In the genomic region with DNA sequence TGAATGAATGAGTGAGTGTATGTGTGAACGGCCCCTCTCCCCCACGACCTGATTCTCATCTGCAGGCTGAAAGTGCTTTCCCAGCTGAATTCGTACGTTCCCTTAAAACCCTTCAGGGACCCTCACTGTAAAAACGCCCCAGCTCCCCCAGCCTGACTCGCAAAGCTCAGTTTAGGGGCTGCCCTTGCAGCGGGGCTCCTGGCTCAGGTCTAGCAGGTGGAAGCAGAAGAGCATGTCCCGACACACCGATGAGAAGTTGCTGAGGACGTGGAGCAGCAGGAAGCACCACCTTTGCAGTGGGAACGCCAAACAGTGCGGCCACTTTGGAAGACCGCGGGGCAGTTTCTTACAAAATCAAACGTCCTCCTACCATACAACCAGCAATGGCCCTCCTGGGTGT, we compare ENCODE assay signal across 16 cellular contexts. TPM values are rescaled to one million over a fixed set of nuclear protein-coding genes. Genes with fewer than 3 reads are reported as not detected.
DNase-seq lines count a peak whose midpoint lies in the region; ATAC-seq and TF ChIP-seq lines count a peak whose summit lies in the region.
"Had no signal": no experiment of that assay in that cellular context is flagged by ENCODE, and none has a peak within 500 bp of the region (broad histone marks: within the 10 kb centered on the region; RNA-seq: fewer than 3 reads in every experiment).

No MANE protein-coding gene starts in this region.

- POLR2A ChIA-PET in activated CD4-positive, alpha-beta T cell treated with anti-CD3 and anti-CD28 coated beads, Interleukin-2, amount 10 ng/mL, durations not matched to agents 7 days and 5 days (lab: Charles Lee), result interaction anchor here (0.6 kb wide), 1 partner anchor 49 kb away, joined by 5 read pairs; no protein-coding TSS in a partner anchor

- peak overlapping the region; percentile 28 for H3K27ac ChIP-seq in hepatocyte
- H3K27ac ChIP-seq in spleen, result no peak overlapping the region
- H3K27ac ChIP-seq: upper lobe of left lung had no signal

- no peaks in the 10 kb centered on the region for H3K79me2 ChIP-seq in hepatocyte

- H3K9me3 ChIP-seq in T-helper 17 cell (ENCODE audit: control insufficient read depth, low read length, poor library complexity, severe bottlenecking), result no peaks in the 10 kb centered on the region
- no peaks in the 10 kb centered on the region for H3K9me3 ChIP-seq in hepatocyte (ENCODE audit: low read depth)
- no peaks in the 10 kb centered on the region for H3K9me3 ChIP-seq in spleen
- H3K9me3 ChIP-seq: heart right ventricle, upper lobe of left lung had no signal

- H2AFZ ChIP-seq in hepatocyte, result no peak overlapping the region

- H3K4me3 ChIP-seq in hepatocyte (no peak overlapping the region), spleen (no peak overlapping the region)
- H3K4me3 ChIP-seq: upper lobe of left lung had no signal

- peaks cover 4% of the 10 kb centered on the region for H3K4me1 Mint-ChIP-seq in activated CD4-positive, alpha-beta T cell treated with anti-CD3 and anti-CD28 coated beads, Interleukin-2, amount 10 ng/mL, durations not matched to agents 7 days and 5 days
- peaks cover 12% of the 10 kb centered on the region for H3K4me1 Mint-ChIP-seq in T-helper 17 cell

- no peaks in the 10 kb centered on the region for H3K9me3 Mint-ChIP-seq in activated CD4-positive, alpha-beta T cell treated with anti-CD3 and anti-CD28 coated beads, Interleukin-2, amount 10 ng/mL, durations not matched to agents 7 days and 5 days

- no peaks in the 10 kb centered on the region for H3K9me2 ChIP-seq in hepatocyte (replicated peaks; ENCODE audit: insufficient read depth)

- no peak overlapping the region for H3K4me3 Mint-ChIP-seq in activated CD4-positive, alpha-beta T cell treated with anti-CD3 and anti-CD28 coated beads, Interleukin-2, amount 10 ng/mL, durations not matched to agents 7 days and 5 days
- H3K4me3 Mint-ChIP-seq in T-helper 17 cell, result no peak overlapping the region

- no peak for TF ChIP-seq POLR2A in spleen (IDR thresholded peaks at IDR 0.05)

- CTCF ChIA-PET in activated CD4-positive, alpha-beta T cell treated with anti-CD3 and anti-CD28 coated beads, Interleukin-2, amount 10 ng/mL, durations not matched to agents 7 days and 5 days (lab: Charles Lee), result interaction anchor here (1.1 kb wide), 1 partner anchor 61 kb away, joined by 4 read pairs; no protein-coding TSS in a partner anchor

- H3K4me2 ChIP-seq in hepatocyte, result no peak overlapping the region

- no peaks in the 10 kb centered on the region for H3K27me3 ChIP-seq in hepatocyte
- H3K27me3 ChIP-seq in spleen (replicated peaks in 1 of 7), result peaks cover 0 to 8% (median 0%) of the 10 kb centered on the region in 7 donors
- H3K27me3 ChIP-seq: heart right ventricle, upper lobe of left lung had no signal

- intact Hi-C loops in spleen (cut with DNase I; ENCODE audit: low total_unique reads), result no loop called here

- H3K4me1 ChIP-seq in hepatocyte (ENCODE audit: insufficient read depth) (peaks cover 10% of the 10 kb centered on the region), spleen (peaks cover 0 to 9% (median 6%) of the 10 kb centered on the region in 6 donors)

- 82% methylated on average over 15 of the region's 15 CpGs for WGBS in hepatocyte (ENCODE audit: low lambda C conversion rate, missing lambda C conversion rate)
- 71 to 94% (median 85%) methylated on average over 12 to 15 of the region's 15 CpGs for WGBS in spleen, 5 donors

- H3K36me3 Mint-ChIP-seq in activated CD4-positive, alpha-beta T cell treated with anti-CD3 and anti-CD28 coated beads, Interleukin-2, amount 10 ng/mL, durations not matched to agents 7 days and 5 days (ENCODE audit: low read depth), result no peaks in the 10 kb centered on the region
- H3K36me3 Mint-ChIP-seq in T-helper 17 cell (ENCODE audit: low read depth), result no peaks in the 10 kb centered on the region

- H3K36me3 ChIP-seq in hepatocyte (replicated peaks; ENCODE audit: insufficient read depth, low read depth) (no peaks in the 10 kb centered on the region), spleen (no peaks in the 10 kb centered on the region)
- H3K36me3 ChIP-seq: heart right ventricle, upper lobe of left lung had no signal

- no peak overlapping the region for H3K27ac Mint-ChIP-seq in activated CD4-positive, alpha-beta T cell treated with anti-CD3 and anti-CD28 coated beads, Interleukin-2, amount 10 ng/mL, durations not matched to agents 7 days and 5 days
- no peak overlapping the region for H3K27ac Mint-ChIP-seq in T-helper 17 cell

- TF ChIP-seq CTCF in hepatocyte (IDR thresholded peaks at IDR 0.05; ENCODE audit: poor library complexity) (no peak), spleen (IDR thresholded peaks at IDR 0.05 in 8 of 11, conservative IDR thresholded peaks at IDR 0.05 in 3 of 11) (no peak), GM20000 (IDR thresholded peaks at IDR 0.05; ENCODE audit: extremely low read depth, missing control alignments) (no peak)

- no peaks in the 10 kb centered on the region for H4K20me1 ChIP-seq in hepatocyte (ENCODE audit: insufficient read depth, poor library complexity, severe bottlenecking)

- ATAC-seq in T-helper 17 cell (no peak), HG03039 (IDR thresholded peaks at IDR 0.05; ENCODE audit: unreplicated experiment) (no peak)
- ATAC-seq: heart right ventricle had no signal

- no peaks in the 10 kb centered on the region for H3K27me3 Mint-ChIP-seq in activated CD4-positive, alpha-beta T cell treated with anti-CD3 and anti-CD28 coated beads, Interleukin-2, amount 10 ng/mL, durations not matched to agents 7 days and 5 days
- peaks cover 5% of the 10 kb centered on the region for H3K27me3 Mint-ChIP-seq in T-helper 17 cell

- DNase-seq in activated CD4-positive, alpha-beta T cell treated with anti-CD3 and anti-CD28 coated beads, Interleukin-2, amount 10 ng/mL, durations not matched to agents 7 days and 5 days, result peak; percentile 5
- no peak for DNase-seq in activated CD4-positive, alpha-beta T cell treated with anti-CD3 and anti-CD28 coated beads, Interleukin-2, amount 50 U/mL, for 48 hours
- DNase-seq in T-helper 17 cell (peak in 2 of 3 donors; percentile 3 to 5), hepatocyte (ENCODE audit: low spot score) (no peak), spleen (peak; percentile 72), GM20000 (ENCODE audit: low spot score) (no peak), NCI-H2107 treated with DMSO at 0.1 percent for 48 hours (lab: John Stamatoyannopoulos, UW; ENCODE audit: unreplicated experiment) (no peak)
- DNase-seq: activated CD4-positive, alpha-beta T cell treated with anti-CD3 and anti-CD28 coated beads, Interleukin-2, amount 50 U/mL, for 1 hour; activated naive CD4-positive, alpha-beta T cell treated with Interleukin-2 at 50 U/mL for 16 hours; NCI-H187 had no signal

RNA-seq across cellular contexts. Expression of a gene that starts 3.6 kb away (rescaled TPM):
- total RNA-seq in activated CD4-positive, alpha-beta T cell treated with anti-CD3 and anti-CD28 coated beads, Interleukin-2, amount 10 ng/mL, durations not matched to agents 7 days and 5 days, result 100 to 1,000 TPM in 1 of 2 experiments, 10 to 100 TPM in 1; 77.5 to 106 TPM
- total RNA-seq in T-helper 17 cell, result 10 to 100 TPM; 35.1 to 40.7 TPM
- total RNA-seq in hepatocyte, result 54.0 and 75.2 TPM in 2 replicates
- 41.4 and 54.8 TPM in 2 replicates for polyA plus RNA-seq in hepatocyte
- 10 to 100 TPM; 32.5 to 75.2 (median 44.5) TPM for total RNA-seq in spleen
- 100 to 1,000 TPM in 2 of 3 donors, 10 to 100 TPM in 1; 58.7 to 160 (median 122) TPM for polyA plus RNA-seq in spleen

RNA-seq across cellular contexts. Expression of a gene that starts 24.1 kb away (rescaled TPM):
- total RNA-seq in activated CD4-positive, alpha-beta T cell treated with anti-CD3 and anti-CD28 coated beads, Interleukin-2, amount 10 ng/mL, durations not matched to agents 7 days and 5 days, result 1 to 10 TPM; 3.7 to 5.4 TPM
- total RNA-seq in T-helper 17 cell, result 1 to 10 TPM; 7.4 to 8.9 TPM
- 19.2 and 20.6 TPM in 2 replicates for total RNA-seq in hepatocyte
- polyA plus RNA-seq in hepatocyte, result 29.9 and 41.4 TPM in 2 replicates
- 1 to 10 TPM in 5 of 7 donors, under 1 TPM in 1, not detected in 1; 0.97 to 4.9 (median 1.9) TPM for total RNA-seq in spleen
- 1 to 10 TPM in 2 of 3 donors, under 1 TPM in 1; 0.64 to 4.4 (median 3.5) TPM for polyA plus RNA-seq in spleen
- total RNA-seq: epithelial cell of proximal tubule had no signal

RNA-seq across cellular contexts. Expression of a gene that starts 51.9 kb away (rescaled TPM):
- total RNA-seq in activated CD4-positive, alpha-beta T cell treated with anti-CD3 and anti-CD28 coated beads, Interleukin-2, amount 10 ng/mL, durations not matched to agents 7 days and 5 days, result under 1 TPM in 1 of 2 experiments, not detected in 1; 0.05 TPM
- total RNA-seq in T-helper 17 cell, result not detected
- not detected in 2 replicates for total RNA-seq in hepatocyte
- 0.29 and 0.47 TPM in 2 replicates for polyA plus RNA-seq in hepatocyte
- total RNA-seq in spleen, result not detected
- under 1 TPM; 0.03 to 0.64 (median 0.20) TPM for polyA plus RNA-seq in spleen
- total RNA-seq: epithelial cell of proximal tubule, liver, omental fat pad, upper lobe of left lung had no signal
- polyA plus RNA-seq: liver had no signal

RNA-seq across cellular contexts. Expression of a gene that starts 54.1 kb away (rescaled TPM):
- not detected for total RNA-seq in activated CD4-positive, alpha-beta T cell treated with anti-CD3 and anti-CD28 coated beads, Interleukin-2, amount 10 ng/mL, durations not matched to agents 7 days and 5 days
- total RNA-seq in T-helper 17 cell (not detected), hepatocyte (12.4 and 15.8 TPM in 2 replicates), spleen (100 to 1,000 TPM in 3 of 7 donors, 10 to 100 TPM in 4; 21.0 to 620 (median 79.7) TPM)
- polyA plus RNA-seq in hepatocyte (3.9 and 26.2 TPM in 2 replicates), spleen (100 to 1,000 TPM in 2 of 3 donors, 10 to 100 TPM in 1; 10.1 to 104 (median 101) TPM)

Comparison
In these comparisons a context has a peak if more than half of its experiments do, and no peak if none do; other contexts are left out.
1. DNase-seq: peak in activated CD4-positive, alpha-beta T cell treated with anti-CD3 and anti-CD28 coated beads, Interleukin-2, amount 10 ng/mL, durations not matched to agents 7 days and 5 days (single experiment), T-helper 17 cell (2 of 3) and spleen (single experiment); none in activated CD4-positive, alpha-beta T cell treated with anti-CD3 and anti-CD28 coated beads, Interleukin-2, amount 50 U/mL, for 48 hours (0 of 2), hepatocyte (single experiment), GM20000 (single experiment) and NCI-H2107 treated with DMSO at 0.1 percent for 48 hours (single experiment).